In genomic region chr5:2375291-2375690, GRCh38 we compare ENCODE assay signal across 8 cellular contexts.
"Had no signal": no experiment of that assay in that cellular context is flagged by ENCODE, and none has a peak within 500 bp of the region (broad histone marks: within the 10 kb centered on the region; RNA-seq: fewer than 3 reads in every experiment).

No MANE protein-coding gene starts in this region.

- H2AFZ ChIP-seq: GM23338 had no signal

- H3K4me3 ChIP-seq: GM23338, K562 had no signal

- ATAC-seq: GM23338, K562 had no signal

- H3K4me2 ChIP-seq: GM23338 had no signal

- DNase-seq: H9, HCEC 1CT, IMR-90 had no signal

- FAIRE-seq: H1, H54, HTR-8/SVneo, K562 had no signal
